ENCODE assay signal across 8 cellular contexts in genomic region chr9:136363606-136364368, GRCh38. TPM values are rescaled to one million over a fixed set of nuclear protein-coding genes. Genes with fewer than 3 reads are reported as not detected.
DNase-seq lines count a peak whose midpoint lies in the region; ATAC-seq and TF ChIP-seq lines count a peak whose summit lies in the region.

DNLZ (minus strand) TSS chr9:136363744; CDS start chr9:136363714, 30 bp downstream.

- peaks cover 27% of the 10 kb centered on the region for H3K4me1 ChIP-seq in rectal smooth muscle tissue (ENCODE audit: control insufficient read depth, insufficient read depth, low read length)
- H3K4me1 ChIP-seq in uterus = no peaks in the 10 kb centered on the region

- H3K36me3 ChIP-seq in rectal smooth muscle tissue (ENCODE audit: control insufficient read depth, insufficient read depth, low read length) = no peaks in the 10 kb centered on the region
- H3K36me3 ChIP-seq in uterus = no peaks in the 10 kb centered on the region

- H3K4me3 ChIP-seq in rectal smooth muscle tissue (ENCODE audit: low read length) (peak within 1 kb of the TSS; percentile 73), uterus (peak within 1 kb of the TSS; percentile 76 to 95)

- TF ChIP-seq CTCF in GM13976 (IDR thresholded peaks at IDR 0.05; ENCODE audit: borderline replicate concordance, control extremely low read depth, extremely low read depth, insufficient read depth, missing control alignments) (peak; percentile 98), uterus (IDR thresholded peaks at IDR 0.05) (peak; percentile 89 to 99 (median 99))

- no peak within 1 kb of the TSS for H3K9ac ChIP-seq in rectal smooth muscle tissue (ENCODE audit: low read length)

- in situ Hi-C loops in GM13976 (cut with MboI; ENCODE audit: low sequenced_read_pairs, unreplicated experiment) = no loop called here

- ATAC-seq in HG02642 (IDR thresholded peaks at IDR 0.05; ENCODE audit: poor library complexity, unreplicated experiment) = peak; percentile 61
- ATAC-seq in T-helper 17 cell = peak; percentile 81
- peak; percentile 64 for ATAC-seq in left ventricle myocardium superior

- intact Hi-C loops in left ventricle myocardium superior (cut with micrococcal nuclease) = no loop called here
- intact Hi-C loops in uterus (cut with DNase I; ENCODE audit: low total_unique reads) = no loop called here

- H3K9me3 ChIP-seq in T-helper 17 cell (ENCODE audit: control insufficient read depth, low read length, poor library complexity, severe bottlenecking) (no peaks in the 10 kb centered on the region), uterus (no peaks in the 10 kb centered on the region)

- H3K4me1 Mint-ChIP-seq in T-helper 17 cell = peaks cover 7% of the 10 kb centered on the region

- H3K27ac ChIP-seq in rectal smooth muscle tissue (ENCODE audit: low read depth, low read length) (peak within 1 kb of the TSS; percentile 81), uterus (peak within 1 kb of the TSS; percentile 85 to 94)

- H3K4me3 Mint-ChIP-seq in T-helper 17 cell = peak within 1 kb of the TSS; percentile 83

- H3K36me3 Mint-ChIP-seq in T-helper 17 cell (ENCODE audit: low read depth) = no peaks in the 10 kb centered on the region

- DNase-seq in GM13976 (ENCODE audit: low spot score) (peak; percentile 98), NCI-H1092 treated with DMSO at 0.1 percent for 48 hours (lab: John Stamatoyannopoulos, UW) (peak; percentile 80), T-helper 17 cell (peak; percentile 79 to 89 (median 87)), amniotic stem cell (lab: John Stamatoyannopoulos, UW) (peak; percentile 44), left ventricle myocardium superior (peak; percentile 93), uterus (peak; percentile 81 to 85)

- no peaks in the 10 kb centered on the region for H3K27me3 Mint-ChIP-seq in T-helper 17 cell

- TF ChIP-seq POLR2A in uterus (IDR thresholded peaks at IDR 0.05) = peak in 1 of 2 donors; percentile 81

- H3K27ac Mint-ChIP-seq in T-helper 17 cell = peak within 1 kb of the TSS; percentile 34

- no peaks in the 10 kb centered on the region for H3K27me3 ChIP-seq in rectal smooth muscle tissue (ENCODE audit: control insufficient read depth, insufficient read depth, low read length)
- H3K27me3 ChIP-seq in uterus = no peaks in the 10 kb centered on the region

RNA-seq across cellular contexts. Expression of gene DNLZ, which starts in this region (rescaled TPM):
- total RNA-seq in T-helper 17 cell (10 to 100 TPM; 19.3 to 28.6 TPM), left ventricle myocardium superior (40.2 TPM), uterus (10 to 100 TPM in 3 of 4 donors, 1 to 10 TPM in 1; 6.8 to 29.4 (median 27.3) TPM)

Comparison
In these comparisons a context has a peak if more than half of its experiments do, and no peak if none do; other contexts are left out.
1. Peak in every context shown above with its lines: DNase-seq, ATAC-seq, H3K4me3 ChIP-seq and H3K27ac ChIP-seq.
2. DNase-seq: peak in every context shown above with its lines; median percentile 98 in GM13976; 93 in left ventricle myocardium superior; 87 in T-helper 17 cell; 83 in uterus; 80 in NCI-H1092 treated with DMSO at 0.1 percent for 48 hours; 44 in amniotic stem cell.